Comparison of ENCODE assay signal across 10 cellular contexts in the genomic region with DNA sequence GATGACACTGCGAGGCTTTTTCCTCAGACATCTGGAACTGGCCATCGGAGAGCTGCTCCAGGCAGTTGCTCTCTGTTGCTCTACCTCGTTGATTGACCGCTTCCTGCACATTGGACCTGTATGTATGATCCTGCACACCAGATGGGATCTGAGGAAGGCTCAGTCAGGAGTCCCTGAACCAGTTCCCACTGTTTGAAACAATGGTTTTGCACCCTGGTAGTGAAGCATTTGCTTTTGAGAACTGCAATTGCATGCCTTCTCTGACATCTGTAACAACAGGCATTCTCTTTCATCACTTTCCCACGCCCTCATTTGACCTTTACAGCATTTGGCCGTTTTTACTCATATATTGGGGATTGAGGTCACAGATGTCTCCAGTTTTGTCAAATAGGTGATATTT.
DNase-seq lines count a peak whose midpoint lies in the region; ATAC-seq and TF ChIP-seq lines count a peak whose summit lies in the region.
"Had no signal": no experiment of that assay in that cellular context is flagged by ENCODE, and none has a peak within 500 bp of the region (broad histone marks: within the 10 kb centered on the region; RNA-seq: fewer than 3 reads in every experiment).

No MANE protein-coding gene starts in this region.

- dilution Hi-C loops in IMR-90 (cut with HindIII; ENCODE audit: low sequenced_read_pairs, unreplicated experiment) = no loop called here

- H3K18ac ChIP-seq in IMR-90 (ENCODE audit: low read depth, low read length) = no peak overlapping the region

- POLR2A ChIA-PET in IMR-90 (lab: Charles Lee; ENCODE audit: unreplicated experiment) = no interaction called here
- POLR2A ChIA-PET in PC-3 (lab: Charles Lee; ENCODE audit: unreplicated experiment) = no interaction called here

- H3K36me3 ChIP-seq in IMR-90 (ENCODE audit: control insufficient read depth, insufficient read depth, low read length) (peaks cover 3% of the 10 kb centered on the region), osteoblast (ENCODE audit: insufficient read depth, low read length) (no peaks in the 10 kb centered on the region), PC-3 (ENCODE audit: low read depth, low read length) (no peaks in the 10 kb centered on the region)
- H3K36me3 ChIP-seq: colonic mucosa had no signal

- TF ChIP-seq CTCF in IMR-90 (conservative IDR thresholded peaks at IDR 0.05; ENCODE audit: low read depth, low read length) (no peak), brain (conservative IDR thresholded peaks at IDR 0.05) (no peak), osteoblast (IDR thresholded peaks at IDR 0.05; ENCODE audit: extremely low read depth, low read depth, low read length) (no peak), PC-3 (conservative IDR thresholded peaks at IDR 0.05; ENCODE audit: low read depth, low read length) (no peak)

- H3K9me1 ChIP-seq in IMR-90 (ENCODE audit: insufficient read depth, low read length) = peaks cover 35% of the 10 kb centered on the region

- H3F3A ChIP-seq in PC-3 (ENCODE audit: low read length, unreplicated experiment) = no peaks in the 10 kb centered on the region

- H4K20me1 ChIP-seq in IMR-90 (ENCODE audit: insufficient read depth, low read length) = peaks cover 10% of the 10 kb centered on the region
- no peaks in the 10 kb centered on the region for H4K20me1 ChIP-seq in osteoblast (ENCODE audit: insufficient read depth, low read length)
- no peaks in the 10 kb centered on the region for H4K20me1 ChIP-seq in PC-3 (ENCODE audit: low read length)

- WGBS in IMR-90 (ENCODE audit: extremely low coverage in 2 of 2, insufficient read length in 1 of 2), 2 experiments = 80% methylated on average over 3 of the region's 6 CpGs; no CpG with 5 or more reads in 1 of the 2 experiments

- H3K9ac ChIP-seq in IMR-90 (ENCODE audit: low read depth, low read length) (no peak overlapping the region), PC-3 (ENCODE audit: low read length) (no peak overlapping the region)

- intact Hi-C loops in IMR-90 (cut with micrococcal nuclease) (no loop called here), PC-3 (cut with micrococcal nuclease) (no loop called here)

- no peak for ATAC-seq in IMR-90 (ENCODE audit: low read depth)
- no peak for ATAC-seq in HG03469 (IDR thresholded peaks at IDR 0.05; ENCODE audit: unreplicated experiment)
- ATAC-seq in PC-3 = no peak

- in situ Hi-C loops in IMR-90 (cut with MboI; ENCODE audit: low sequenced_read_pairs) = no loop called here

- H3K27me3 ChIP-seq in IMR-90 (ENCODE audit: control insufficient read depth, insufficient read depth, low read length) (no peaks in the 10 kb centered on the region), osteoblast (ENCODE audit: insufficient read depth, low read length) (no peaks in the 10 kb centered on the region), PC-3 (ENCODE audit: low read length) (no peaks in the 10 kb centered on the region)
- H3K27me3 ChIP-seq: colonic mucosa had no signal

- peak overlapping the region; percentile 38; the same call in 1 of the 2 replicates for H3K23ac ChIP-seq in IMR-90 (ENCODE audit: low read depth, low read length)

- H4K8ac ChIP-seq in IMR-90 (ENCODE audit: low read depth in 2 of 2, low read length in 2 of 2) = peak overlapping the region in 1 of 2 experiments; percentile 54; a peak in 1 of 4 replicates

- no peak for TF ChIP-seq RAD21 in IMR-90 (IDR thresholded peaks at IDR 0.05; ENCODE audit: low read length)

- H3K9me2 ChIP-seq in PC-3 (replicated peaks; ENCODE audit: low read length) = no peaks in the 10 kb centered on the region

- DNase-seq in EH (ENCODE audit: low read depth) = peak; percentile 88
- DNase-seq in IMR-90 = peak; percentile 52
- DNase-seq in osteoblast (ENCODE audit: insufficient read length, low spot score, missing footprints) = no peak
- no peak for DNase-seq in NCI-H187 (lab: John Stamatoyannopoulos, UW)
- no peak for DNase-seq in PC-3
- DNase-seq: colonic mucosa, NCI-H2107, occipital lobe had no signal

- peak overlapping the region; percentile 27 for H3K14ac ChIP-seq in IMR-90 (replicated peaks; ENCODE audit: low read depth, low read length)

- peaks cover 37% of the 10 kb centered on the region for H3K36me3 Mint-ChIP-seq in brain

- peak overlapping the region; percentile 71; the same call in 1 of the 2 replicates for H3K4ac ChIP-seq in IMR-90 (ENCODE audit: low read depth, low read length)

- H3K27me3 Mint-ChIP-seq in brain = no peaks in the 10 kb centered on the region

- peak overlapping the region; percentile 46; the same call in 1 of the 2 replicates for H2BK20ac ChIP-seq in IMR-90 (ENCODE audit: low read depth, low read length)

- H3K4me1 ChIP-seq in IMR-90 (ENCODE audit: control insufficient read depth, insufficient read depth, low read length) (peaks cover 27% of the 10 kb centered on the region), osteoblast (ENCODE audit: insufficient read depth, low read length) (peaks cover 37% of the 10 kb centered on the region), PC-3 (ENCODE audit: insufficient read depth, low read length) (peaks cover 29% of the 10 kb centered on the region)

- H3K4me2 ChIP-seq in IMR-90 (ENCODE audit: low read depth, low read length) (no peak overlapping the region; the same call in 1 of the 2 replicates), osteoblast (ENCODE audit: insufficient read depth, low read length) (no peak overlapping the region), PC-3 (ENCODE audit: low read length) (no peak overlapping the region)

- BruUV-seq in IMR-90 (replicated peaks; lab: Mats Ljungman, UMichigan) (no TSS peak), PC-3 (replicated peaks; lab: Mats Ljungman, UMichigan) (no TSS peak)

- H3K27ac ChIP-seq in IMR-90 (ENCODE audit: insufficient read depth, low read length) (no peak overlapping the region), osteoblast (ENCODE audit: low read depth, low read length) (peak overlapping the region; percentile 75), PC-3 (ENCODE audit: low read length) (no peak overlapping the region)
- H3K27ac ChIP-seq: colonic mucosa had no signal

- H2AK9ac ChIP-seq in IMR-90 (replicated peaks; ENCODE audit: low read depth, low read length, poor library complexity) = no peak overlapping the region

- no peak overlapping the region for H4K91ac ChIP-seq in IMR-90 (ENCODE audit: insufficient read depth, low read depth, low read length)

- H3K4me1 Mint-ChIP-seq in brain = peaks cover 51% of the 10 kb centered on the region

- no peak overlapping the region for H2BK5ac ChIP-seq in IMR-90 (ENCODE audit: low read depth, low read length, poor library complexity, severe bottlenecking)

- H3K4me3 Mint-ChIP-seq in brain = no peak overlapping the region

- no peak overlapping the region; the same call in 1 of the 2 replicates for H4K5ac ChIP-seq in IMR-90 (ENCODE audit: low read depth, low read length)

- H3K79me1 ChIP-seq in IMR-90 (ENCODE audit: low read depth in 1 of 2, low read length in 2 of 2) = peaks cover 41 to 80% of the 10 kb centered on the region in 2 experiments

- H3K27ac Mint-ChIP-seq in brain = peak overlapping the region in 4 of 5 experiments; percentile 33 to 85 (median 52)

- no peak for TF ChIP-seq POLR2A in IMR-90 (IDR thresholded peaks at IDR 0.05; ENCODE audit: low read depth, low read length)

- H2BK15ac ChIP-seq in IMR-90 (ENCODE audit: low read depth, low read length) = no peak overlapping the region; the same call in 2 of the 3 replicates

- H2AFZ ChIP-seq in IMR-90 (replicated peaks; ENCODE audit: low read length, poor library complexity) (no peak overlapping the region), osteoblast (ENCODE audit: low read length) (no peak overlapping the region), PC-3 (ENCODE audit: low read length) (no peak overlapping the region)

- H3K56ac ChIP-seq in IMR-90 (ENCODE audit: extremely low read depth, insufficient read depth, low read length) = no peak overlapping the region

- no peaks in the 10 kb centered on the region for H3K9me3 Mint-ChIP-seq in brain

- H3K79me2 ChIP-seq in osteoblast (ENCODE audit: insufficient read depth, low read length) = peaks cover 75% of the 10 kb centered on the region
- peaks cover 36% of the 10 kb centered on the region for H3K79me2 ChIP-seq in PC-3 (ENCODE audit: low read length)

- H3K9me3 ChIP-seq in IMR-90 (ENCODE audit: control insufficient read depth, insufficient read depth, low read length) = no peaks in the 10 kb centered on the region
- no peaks in the 10 kb centered on the region for H3K9me3 ChIP-seq in osteoblast (ENCODE audit: low read depth, low read length)
- no peaks in the 10 kb centered on the region for H3K9me3 ChIP-seq in PC-3 (ENCODE audit: low read length)
- H3K9me3 ChIP-seq: colonic mucosa had no signal

- H2AK5ac ChIP-seq in IMR-90 (ENCODE audit: low read depth, low read length) = peak overlapping the region; percentile 48; the same call in 1 of the 2 replicates

- peak overlapping the region; percentile 6; the same call in 1 of the 2 replicates for H2BK120ac ChIP-seq in IMR-90 (ENCODE audit: low read depth, low read length)

- CTCF ChIA-PET in IMR-90 (lab: Yijun Ruan, JAX) (interaction anchor here (0.6 to 1.0 kb wide), 2 partner anchors 32 to 287 kb away, joined by 4 to 5 read pairs; no protein-coding TSS in a partner anchor), PC-3 (lab: Charles Lee) (no interaction called here)

- no peak overlapping the region for H3K4me3 ChIP-seq in IMR-90 (ENCODE audit: insufficient read depth, low read depth, low read length)
- H3K4me3 ChIP-seq in osteoblast (ENCODE audit: insufficient read depth, low read length) = no peak overlapping the region
- H3K4me3 ChIP-seq in PC-3 (ENCODE audit: low read length) = no peak overlapping the region
- H3K4me3 ChIP-seq: colonic mucosa had no signal

TF ChIP-seq in IMR-90, 13 proteins besides CTCF, POLR2A, EP300 and RAD21:
- peak; percentile 29; the same call in 1 of the 2 replicates for TF ChIP-seq CEBPB (IDR thresholded peaks at IDR 0.05; ENCODE audit: low read depth, low read length)
- TF ChIP-seq SMC3 (IDR thresholded peaks at IDR 0.05; ENCODE audit: low read depth, low read length) = no peak
TF ChIP-seq in IMR-90: peak in this region for 1.

Comparison
In these comparisons a context has a peak if more than half of its experiments do, and no peak if none do; other contexts are left out.
1. DNase-seq: peak in EH (single experiment) and IMR-90 (single experiment); none in osteoblast (single experiment), NCI-H187 (0 of 2) and PC-3 (single experiment).